ENCODE assay signal across 13 cellular contexts in genomic region chr3:64815195-64815627, GRCh38.
DNase-seq lines count a peak whose midpoint lies in the region; ATAC-seq and TF ChIP-seq lines count a peak whose summit lies in the region.
"Had no signal": no experiment of that assay in that cellular context is flagged by ENCODE, and none has a peak within 500 bp of the region (broad histone marks: within the 10 kb centered on the region; RNA-seq: fewer than 3 reads in every experiment).

No MANE protein-coding gene starts in this region.

- no peak overlapping the region for H3K4me3 ChIP-seq in AG10803 (ENCODE audit: low read length)
- H3K4me3 ChIP-seq in body of pancreas, result no peak overlapping the region
- H3K4me3 ChIP-seq in heart left ventricle, result no peak overlapping the region
- no peak overlapping the region for H3K4me3 ChIP-seq in SJCRH30

- H3K9me3 ChIP-seq in body of pancreas (no peaks in the 10 kb centered on the region), heart left ventricle (no peaks in the 10 kb centered on the region), SJCRH30 (replicated peaks) (no peaks in the 10 kb centered on the region)

- TF ChIP-seq POLR2A in body of pancreas (IDR thresholded peaks at IDR 0.05), result no peak
- no peak for TF ChIP-seq POLR2A in heart left ventricle (IDR thresholded peaks at IDR 0.05)

- H3K4me1 ChIP-seq in body of pancreas (no peaks in the 10 kb centered on the region), heart left ventricle (peaks cover 5 to 42% (median 22%) of the 10 kb centered on the region in 12 donors), SJCRH30 (0 out of 2 replicates have a peak, but pooled peaks cover 2% of the 10 kb centered on the region)

- DNase-seq in AG10803 (ENCODE audit: low read depth) (peak; percentile 62), body of pancreas (no peak), heart left ventricle (peak in 3 of 5 donors; percentile 21 to 30 (median 23)), non-pigmented ciliary epithelial cell (ENCODE audit: low read depth) (peak; percentile 5), NCI-H748 (lab: John Stamatoyannopoulos, UW; ENCODE audit: unreplicated experiment) (no peak), SJCRH30 (no peak)
- no peak for DNase-seq in activated naive CD4-positive, alpha-beta T cell treated with anti-CD3 and anti-CD28 coated beads, Interleukin-2, amount 50 U/mL, for 72 hours (ENCODE audit: low spot score in 2 of 2)
- no peak for DNase-seq in effector CD4-positive, alpha-beta T cell
- DNase-seq: activated CD4-positive, alpha-beta T cell treated with anti-CD3 and anti-CD28 coated beads, Interleukin-2, amount 10 ng/mL, durations not matched to agents 24 days and 14 days; DMS79 treated with DMSO at 0.1 percent for 48 hours; NCI-H187 treated with DMSO at 0.1 percent for 48 hours; T-helper 1 cell had no signal

- no peaks in the 10 kb centered on the region for H3K27me3 ChIP-seq in body of pancreas
- H3K27me3 ChIP-seq in heart left ventricle, result no peaks in the 10 kb centered on the region
- no peaks in the 10 kb centered on the region for H3K27me3 ChIP-seq in SJCRH30

- no peak overlapping the region for H3K27ac Mint-ChIP-seq in activated naive CD4-positive, alpha-beta T cell treated with anti-CD3 and anti-CD28 coated beads, Interleukin-2, amount 50 U/mL, for 72 hours
- H3K27ac Mint-ChIP-seq: activated CD4-positive, alpha-beta T cell treated with anti-CD3 and anti-CD28 coated beads, Interleukin-2, amount 10 ng/mL, durations not matched to agents 24 days and 14 days; activated T-helper 2 cell treated with anti-CD3 and anti-CD28 coated beads, Interferon-gamma antibody, Interleukin-2, Interleukin-4, amounts not matched to agents 10 μg/mL and 5 μg/mL and 100 μg/mL, durations not matched to agents 14 hours and 24 hours and 36 hours had no signal

- no peak overlapping the region for H3K27ac ChIP-seq in body of pancreas
- peak overlapping the region; percentile 6 to 65 (median 43) for H3K27ac ChIP-seq in heart left ventricle
- H3K27ac ChIP-seq in SJCRH30, result no peak overlapping the region

- 0 out of 2 replicates have a peak, but pooled peaks have one; percentile 12 for TF ChIP-seq CTCF in AG10803 (conservative IDR thresholded peaks at IDR 0.05; ENCODE audit: low read length)
- TF ChIP-seq CTCF in body of pancreas (IDR thresholded peaks at IDR 0.05), result no peak
- peak in 1 of 12 donors; percentile 15 for TF ChIP-seq CTCF in heart left ventricle (IDR thresholded peaks at IDR 0.05)

- ATAC-seq in body of pancreas, result peak; percentile 48
- ATAC-seq in heart left ventricle, result peak; percentile 79 to 86 (median 82)
- ATAC-seq in activated naive CD4-positive, alpha-beta T cell treated with anti-CD3 and anti-CD28 coated beads, Interleukin-2, amount 50 U/mL, for 72 hours, result no peak

- intact Hi-C loops in body of pancreas (cut with DNase I), result no loop called here
- intact Hi-C loops in heart left ventricle (cut with DNase I), result loop anchor here in 2 of 10 donors (2.0 to 10.0 kb wide), 2 partner anchors 126 to 360 kb away; no protein-coding TSS in a partner anchor

- H3K9me3 Mint-ChIP-seq in activated naive CD4-positive, alpha-beta T cell treated with anti-CD3 and anti-CD28 coated beads, Interleukin-2, amount 50 U/mL, for 72 hours, result peaks cover 13 to 15% of the 10 kb centered on the region in 2 donors
- H3K9me3 Mint-ChIP-seq: activated CD4-positive, alpha-beta T cell treated with anti-CD3 and anti-CD28 coated beads, Interleukin-2, amount 10 ng/mL, durations not matched to agents 24 days and 14 days had no signal

- WGBS in body of pancreas, 2 donors, result 39 to 44% methylated on average over 3 of the region's 3 CpGs
- 10 to 22% (median 14%) methylated on average over 3 of the region's 3 CpGs for WGBS in heart left ventricle, 4 donors

- H3K36me3 ChIP-seq in body of pancreas (replicated peaks in 1 of 2; ENCODE audit: insufficient read depth in 1 of 2, low read depth in 2 of 2) (no peaks in the 10 kb centered on the region), heart left ventricle (peaks cover 0 to 4% (median under 1%) of the 10 kb centered on the region in 9 donors), SJCRH30 (no peaks in the 10 kb centered on the region)

- no peaks in the 10 kb centered on the region for H3K36me3 Mint-ChIP-seq in activated naive CD4-positive, alpha-beta T cell treated with anti-CD3 and anti-CD28 coated beads, Interleukin-2, amount 50 U/mL, for 72 hours

Comparison
In these comparisons a context has a peak if more than half of its experiments do, and no peak if none do; other contexts are left out.
1. DNase-seq: peak in AG10803 (single experiment), heart left ventricle (3 of 5) and non-pigmented ciliary epithelial cell (single experiment); none in body of pancreas (0 of 4), NCI-H748 (single experiment), activated naive CD4-positive, alpha-beta T cell treated with anti-CD3 and anti-CD28 coated beads, Interleukin-2, amount 50 U/mL, for 72 hours (0 of 2), SJCRH30 (0 of 2) and effector CD4-positive, alpha-beta T cell (single experiment).
2. ATAC-seq: peak in body of pancreas (single experiment) and heart left ventricle (4 of 4); none in activated naive CD4-positive, alpha-beta T cell treated with anti-CD3 and anti-CD28 coated beads, Interleukin-2, amount 50 U/mL, for 72 hours (0 of 2).
3. H3K27ac ChIP-seq: peak in heart left ventricle (12 of 12); none in body of pancreas (0 of 4) and SJCRH30 (single experiment).